ENCODE assay signal across 17 cellular contexts in genomic region chr3:48410205-48411040, GRCh38. TPM values are rescaled to one million over a fixed set of nuclear protein-coding genes. Genes with fewer than 3 reads are reported as not detected.
DNase-seq lines count a peak whose midpoint lies in the region; TF ChIP-seq lines count a peak whose summit lies in the region.
"Had no signal": no experiment of that assay in that cellular context is flagged by ENCODE, and none has a peak within 500 bp of the region (broad histone marks: within the 10 kb centered on the region; RNA-seq: fewer than 3 reads in every experiment).

No MANE protein-coding gene starts in this region.

- no peaks in the 10 kb centered on the region for H3K4me1 Mint-ChIP-seq in activated naive CD4-positive, alpha-beta T cell treated with anti-CD3 and anti-CD28 coated beads, Interleukin-2, amount 10 ng/mL, durations not matched to agents 7 days and 5 days
- H3K4me1 Mint-ChIP-seq in activated naive CD4-positive, alpha-beta T cell treated with anti-CD3 and anti-CD28 coated beads for 36 hours (ENCODE audit: low read depth) = no peaks in the 10 kb centered on the region
- H3K4me1 Mint-ChIP-seq: activated CD4-positive, alpha-beta memory T cell treated with anti-CD3 and anti-CD28 coated beads, Interleukin-2, amount 10 ng/mL, durations not matched to agents 7 days and 5 days; central memory CD8-positive, alpha-beta T cell had no signal

- no peaks in the 10 kb centered on the region for H3K27me3 ChIP-seq in WERI-Rb-1 (ENCODE audit: insufficient read depth, low read depth, severe bottlenecking)
- no peaks in the 10 kb centered on the region for H3K27me3 ChIP-seq in suprapubic skin
- H3K27me3 ChIP-seq: hepatocyte, tibial nerve had no signal

- no peak for TF ChIP-seq POLR2A in lower leg skin (IDR thresholded peaks at IDR 0.05)
- no peak for TF ChIP-seq POLR2A in suprapubic skin (IDR thresholded peaks at IDR 0.05)

- no peaks in the 10 kb centered on the region for H3K9me3 Mint-ChIP-seq in activated naive CD4-positive, alpha-beta T cell treated with anti-CD3 and anti-CD28 coated beads, Interleukin-2, amount 10 ng/mL, durations not matched to agents 7 days and 5 days
- H3K9me3 Mint-ChIP-seq in activated naive CD4-positive, alpha-beta T cell treated with anti-CD3 and anti-CD28 coated beads for 36 hours = no peaks in the 10 kb centered on the region
- H3K9me3 Mint-ChIP-seq: activated CD4-positive, alpha-beta memory T cell treated with anti-CD3 and anti-CD28 coated beads, Interleukin-2, amount 10 ng/mL, durations not matched to agents 7 days and 5 days; CD4-positive, alpha-beta T cell; central memory CD8-positive, alpha-beta T cell had no signal

- H3K4me3 ChIP-seq in WERI-Rb-1 (ENCODE audit: low read depth, low read length) (no peak overlapping the region), lower leg skin (ENCODE audit: low read depth, poor library complexity, severe bottlenecking) (no peak overlapping the region), suprapubic skin (no peak overlapping the region)
- H3K4me3 ChIP-seq: hepatocyte, tibial nerve had no signal

- DNase-seq in activated naive CD4-positive, alpha-beta T cell treated with anti-CD3 and anti-CD28 coated beads, Interleukin-2, amount 10 ng/mL, durations not matched to agents 7 days and 5 days = peak; percentile 10
- no peak for DNase-seq in activated naive CD4-positive, alpha-beta T cell treated with anti-CD3 and anti-CD28 coated beads for 36 hours
- DNase-seq in WERI-Rb-1 (peak; percentile 5), lower leg skin (ENCODE audit: low spot score in 2 of 2) (peak; percentile 12 to 79), suprapubic skin (ENCODE audit: low spot score in 2 of 2) (peak; percentile 60 to 72), UCSD-AML1 (lab: John Stamatoyannopoulos, UW; ENCODE audit: unreplicated experiment) (no peak), GM03348 (ENCODE audit: low spot score) (no peak)
- no peak for DNase-seq in stimulated activated CD8-positive, alpha-beta memory T cell treated with anti-CD3 and anti-CD28 coated beads, Interleukin-4, amount 100 ng/mL, for 48 hours
- DNase-seq: ACHN; activated CD4-positive, alpha-beta memory T cell treated with anti-CD3 and anti-CD28 coated beads, Interleukin-2, amount 10 ng/mL, durations not matched to agents 7 days and 5 days; effector memory CD4-positive, alpha-beta T cell; NCI-H1436 treated with DMSO at 0.1 percent for 48 hours had no signal

- H3K4me3 Mint-ChIP-seq in activated naive CD4-positive, alpha-beta T cell treated with anti-CD3 and anti-CD28 coated beads, Interleukin-2, amount 10 ng/mL, durations not matched to agents 7 days and 5 days = no peak overlapping the region
- H3K4me3 Mint-ChIP-seq in activated naive CD4-positive, alpha-beta T cell treated with anti-CD3 and anti-CD28 coated beads for 36 hours = no peak overlapping the region
- H3K4me3 Mint-ChIP-seq: activated CD4-positive, alpha-beta memory T cell treated with anti-CD3 and anti-CD28 coated beads, Interleukin-2, amount 10 ng/mL, durations not matched to agents 7 days and 5 days; CD4-positive, alpha-beta T cell; central memory CD8-positive, alpha-beta T cell had no signal

- H3K36me3 Mint-ChIP-seq in activated naive CD4-positive, alpha-beta T cell treated with anti-CD3 and anti-CD28 coated beads, Interleukin-2, amount 10 ng/mL, durations not matched to agents 7 days and 5 days = no peaks in the 10 kb centered on the region
- no peaks in the 10 kb centered on the region for H3K36me3 Mint-ChIP-seq in activated naive CD4-positive, alpha-beta T cell treated with anti-CD3 and anti-CD28 coated beads for 36 hours (ENCODE audit: low read depth)

- CTCF ChIA-PET in activated naive CD4-positive, alpha-beta T cell treated with anti-CD3 and anti-CD28 coated beads, Interleukin-2, amount 10 ng/mL, durations not matched to agents 7 days and 5 days (lab: Charles Lee) = interaction anchor here (1.6 to 2.5 kb wide), 3 partner anchors 10 to 26 kb away, joined by 5 to 8 read pairs (median 6); no protein-coding TSS in a partner anchor
- CTCF ChIA-PET in activated naive CD4-positive, alpha-beta T cell treated with anti-CD3 and anti-CD28 coated beads for 36 hours (lab: Charles Lee) = no interaction called here

- peaks cover 26% of the 10 kb centered on the region for H3K4me1 ChIP-seq in suprapubic skin

- intact Hi-C loops in activated naive CD4-positive, alpha-beta T cell treated with anti-CD3 and anti-CD28 coated beads for 36 hours (cut with micrococcal nuclease) = no loop called here
- intact Hi-C loops in lower leg skin (cut with DNase I; ENCODE audit: low total_unique reads) = no loop called here

- peaks cover 9% of the 10 kb centered on the region for H3K27me3 Mint-ChIP-seq in activated naive CD4-positive, alpha-beta T cell treated with anti-CD3 and anti-CD28 coated beads, Interleukin-2, amount 10 ng/mL, durations not matched to agents 7 days and 5 days
- H3K27me3 Mint-ChIP-seq in activated naive CD4-positive, alpha-beta T cell treated with anti-CD3 and anti-CD28 coated beads for 36 hours (ENCODE audit: low read depth) = no peaks in the 10 kb centered on the region
- H3K27me3 Mint-ChIP-seq: activated CD4-positive, alpha-beta memory T cell treated with anti-CD3 and anti-CD28 coated beads, Interleukin-2, amount 10 ng/mL, durations not matched to agents 7 days and 5 days; CD4-positive, alpha-beta T cell; central memory CD8-positive, alpha-beta T cell had no signal

- WGBS in lower leg skin, 2 donors = 93 to 94% methylated on average over 15 of the region's 16 CpGs
- WGBS in suprapubic skin = 95% methylated on average over 6 of the region's 16 CpGs

- peaks cover 97% of the 10 kb centered on the region for H3K36me3 ChIP-seq in WERI-Rb-1
- peaks cover 91% of the 10 kb centered on the region for H3K36me3 ChIP-seq in suprapubic skin

- no peak overlapping the region for H3K27ac Mint-ChIP-seq in activated naive CD4-positive, alpha-beta T cell treated with anti-CD3 and anti-CD28 coated beads, Interleukin-2, amount 10 ng/mL, durations not matched to agents 7 days and 5 days
- H3K27ac Mint-ChIP-seq in activated naive CD4-positive, alpha-beta T cell treated with anti-CD3 and anti-CD28 coated beads for 36 hours = no peak overlapping the region
- H3K27ac Mint-ChIP-seq: activated CD4-positive, alpha-beta memory T cell treated with anti-CD3 and anti-CD28 coated beads, Interleukin-2, amount 10 ng/mL, durations not matched to agents 7 days and 5 days; CD4-positive, alpha-beta T cell had no signal

- H3K27ac ChIP-seq in WERI-Rb-1 = no peak overlapping the region
- H3K27ac ChIP-seq in suprapubic skin = no peak overlapping the region
- H3K27ac ChIP-seq: hepatocyte, tibial nerve had no signal

- no peak for TF ChIP-seq EP300 in suprapubic skin (IDR thresholded peaks at IDR 0.05)

- TF ChIP-seq CTCF in WERI-Rb-1 (IDR thresholded peaks at IDR 0.05; ENCODE audit: low read depth, low read length) (no peak), lower leg skin (IDR thresholded peaks at IDR 0.05) (no peak), suprapubic skin (IDR thresholded peaks at IDR 0.05) (no peak)

- no peaks in the 10 kb centered on the region for H3K9me3 ChIP-seq in WERI-Rb-1 (ENCODE audit: severe bottlenecking)
- no peaks in the 10 kb centered on the region for H3K9me3 ChIP-seq in suprapubic skin
- H3K9me3 ChIP-seq: tibial nerve had no signal

RNA-seq across cellular contexts. Expression of gene PLXNB1, which starts 19.5 kb away (rescaled TPM):
- 1 to 10 TPM; 1.5 to 2.0 TPM for total RNA-seq in activated naive CD4-positive, alpha-beta T cell treated with anti-CD3 and anti-CD28 coated beads for 36 hours
- total RNA-seq in lower leg skin (100 to 1,000 TPM; 111 to 227 (median 145) TPM), suprapubic skin (100 to 1,000 TPM; 188 to 384 (median 220) TPM)

RNA-seq across cellular contexts. Expression of gene CCDC51, which starts 29.5 kb away (rescaled TPM):
- total RNA-seq in activated naive CD4-positive, alpha-beta T cell treated with anti-CD3 and anti-CD28 coated beads for 36 hours = 10 to 100 TPM; 16.4 to 17.4 TPM
- 10 to 100 TPM in 3 of 4 donors, 1 to 10 TPM in 1; 6.7 to 17.1 (median 11.6) TPM for total RNA-seq in lower leg skin
- total RNA-seq in suprapubic skin = 10 to 100 TPM in 3 of 4 donors, 1 to 10 TPM in 1; 6.4 to 18.7 (median 13.6) TPM

RNA-seq across cellular contexts. Expression of gene TMA7, which starts 29.6 kb away (rescaled TPM):
- 100 to 1,000 TPM; 319 to 353 TPM for total RNA-seq in activated naive CD4-positive, alpha-beta T cell treated with anti-CD3 and anti-CD28 coated beads for 36 hours
- total RNA-seq in lower leg skin (100 to 1,000 TPM; 173 to 271 (median 250) TPM), suprapubic skin (100 to 1,000 TPM; 122 to 281 (median 190) TPM)

RNA-seq across cellular contexts. Expression of gene ATRIP, which starts 36.1 kb away (rescaled TPM):
- 10 to 100 TPM in 1 of 2 experiments, 1 to 10 TPM in 1; 8.9 to 10.0 TPM for total RNA-seq in activated naive CD4-positive, alpha-beta T cell treated with anti-CD3 and anti-CD28 coated beads for 36 hours
- total RNA-seq in lower leg skin = 10 to 100 TPM in 2 of 4 donors, 1 to 10 TPM in 2; 5.6 to 14.1 (median 9.3) TPM
- 10 to 100 TPM in 2 of 4 donors, 1 to 10 TPM in 2; 8.7 to 12.7 (median 10.2) TPM for total RNA-seq in suprapubic skin

RNA-seq across cellular contexts. Expression of gene FBXW12, which starts 38.4 kb away (rescaled TPM):
- total RNA-seq in activated naive CD4-positive, alpha-beta T cell treated with anti-CD3 and anti-CD28 coated beads for 36 hours = not detected
- total RNA-seq in lower leg skin = not detected
- not detected for total RNA-seq in suprapubic skin
- total RNA-seq: activated CD4-positive, alpha-beta memory T cell treated with anti-CD3 and anti-CD28 coated beads, Interleukin-2, amount 10 ng/mL, durations not matched to agents 7 days and 5 days; CD4-positive, alpha-beta T cell; hepatocyte; osteocyte; tibial nerve had no signal

Comparison
In these comparisons a context has a peak if more than half of its experiments do, and no peak if none do; other contexts are left out.
1. DNase-seq: peak in activated naive CD4-positive, alpha-beta T cell treated with anti-CD3 and anti-CD28 coated beads, Interleukin-2, amount 10 ng/mL, durations not matched to agents 7 days and 5 days (single experiment), WERI-Rb-1 (single experiment), lower leg skin (2 of 2) and suprapubic skin (2 of 2); none in activated naive CD4-positive, alpha-beta T cell treated with anti-CD3 and anti-CD28 coated beads for 36 hours (single experiment), UCSD-AML1 (single experiment), GM03348 (single experiment) and stimulated activated CD8-positive, alpha-beta memory T cell treated with anti-CD3 and anti-CD28 coated beads, Interleukin-4, amount 100 ng/mL, for 48 hours (single experiment).
2. RNA of gene PLXNB1, which starts 19.5 kb away (total RNA-seq): 188 to 384 TPM in suprapubic skin and 111 to 227 TPM in lower leg skin; 1.5 to 2.0 TPM in activated naive CD4-positive, alpha-beta T cell treated with anti-CD3 and anti-CD28 coated beads for 36 hours; every median in the first group is over 10 times any median in the second.